24 cellular contexts compared by ENCODE assay signal in genomic region chr6:130890531-130890950, GRCh38.
A peak's percentile ranks its signal among the peaks of the same experiment; 100 is the strongest.
DNase-seq lines count a peak whose midpoint lies in the region; ATAC-seq and TF ChIP-seq lines count a peak whose summit lies in the region.
"Had no signal": no experiment of that assay in that cellular context is flagged by ENCODE, and none has a peak within 500 bp of the region (broad histone marks: within the 10 kb centered on the region; RNA-seq: fewer than 3 reads in every experiment).

No MANE protein-coding gene starts in this region.

- no peaks in the 10 kb centered on the region for H3K9me3 ChIP-seq in mesenchymal stem cell (ENCODE audit: control insufficient read depth, low read length)
- H3K9me3 ChIP-seq: lower lobe of right lung, sigmoid colon, stomach had no signal

- no peaks in the 10 kb centered on the region for H3K27me3 Mint-ChIP-seq in HFFc6 (ENCODE audit: insufficient read depth)
- H3K27me3 Mint-ChIP-seq in activated CD8-positive, alpha-beta T cell treated with anti-CD3 and anti-CD28 coated beads for 36 hours: no peaks in the 10 kb centered on the region
- H3K27me3 Mint-ChIP-seq in T-cell: no peaks in the 10 kb centered on the region
- H3K27me3 Mint-ChIP-seq: activated CD4-positive, alpha-beta T cell treated with anti-CD3 and anti-CD28 coated beads for 36 hours; activated T-helper 17 cell treated with anti-CD3 and anti-CD28 coated beads, Interleukin-2, amount 50 U/mL, for 72 hours; type B pancreatic cell had no signal

- H3K4me3 ChIP-seq in ACC112 (ENCODE audit: low read depth, low read length) (no peak overlapping the region), choroid plexus epithelial cell (ENCODE audit: low read depth, low read length) (no peak overlapping the region), mesenchymal stem cell (ENCODE audit: insufficient read depth in 1 of 2, low read depth in 1 of 2, low read length in 2 of 2) (no peak overlapping the region)
- H3K4me3 ChIP-seq: cardiac muscle cell, lower lobe of right lung, sigmoid colon, stomach had no signal

- no peak overlapping the region for H3K4me2 ChIP-seq in mesenchymal stem cell (ENCODE audit: low read length, poor library complexity, severe bottlenecking)
- H3K4me2 ChIP-seq: KMS-11 had no signal

- H3K36me3 Mint-ChIP-seq in HFFc6 (ENCODE audit: low read depth) (no peaks in the 10 kb centered on the region), T-cell (peaks cover 9% of the 10 kb centered on the region)
- H3K36me3 Mint-ChIP-seq in activated CD8-positive, alpha-beta T cell treated with anti-CD3 and anti-CD28 coated beads for 36 hours (ENCODE audit: low read depth): peaks cover 3% of the 10 kb centered on the region

- H2BK5ac ChIP-seq in mesenchymal stem cell (ENCODE audit: low read depth, low read length, poor library complexity, severe bottlenecking): no peak overlapping the region

- H3K27me3 ChIP-seq in ACC112 (ENCODE audit: insufficient read depth, low read length) (no peaks in the 10 kb centered on the region), mesenchymal stem cell (ENCODE audit: control insufficient read depth in 1 of 2, insufficient read depth in 1 of 2, low read length in 2 of 2) (no peaks in the 10 kb centered on the region)
- H3K27me3 ChIP-seq: cardiac muscle cell, sigmoid colon, stomach had no signal

- H2AFZ ChIP-seq in ACC112 (ENCODE audit: low read length, unreplicated experiment) (no peak overlapping the region), mesenchymal stem cell (ENCODE audit: low read depth, low read length) (no peak overlapping the region)

- no peaks in the 10 kb centered on the region for H3K9me3 Mint-ChIP-seq in HFFc6
- H3K9me3 Mint-ChIP-seq in activated CD8-positive, alpha-beta T cell treated with anti-CD3 and anti-CD28 coated beads for 36 hours: no peaks in the 10 kb centered on the region
- no peaks in the 10 kb centered on the region for H3K9me3 Mint-ChIP-seq in T-cell
- H3K9me3 Mint-ChIP-seq: activated T-helper 17 cell treated with anti-CD3 and anti-CD28 coated beads, Interleukin-2, amount 50 U/mL, for 72 hours; CD14-positive monocyte; type B pancreatic cell had no signal

- H2BK12ac ChIP-seq in mesenchymal stem cell (ENCODE audit: low read length in 2 of 2): no peak overlapping the region

- no peak for ATAC-seq in activated CD8-positive, alpha-beta T cell treated with anti-CD3 and anti-CD28 coated beads for 36 hours
- ATAC-seq in T-cell (replicated peaks in 1 of 4): no peak
- ATAC-seq: activated CD4-positive, alpha-beta T cell treated with anti-CD3 and anti-CD28 coated beads for 36 hours; activated T-helper 17 cell treated with anti-CD3 and anti-CD28 coated beads, Interleukin-2, amount 50 U/mL, for 72 hours; lower lobe of right lung had no signal

- TF ChIP-seq CTCF in HFFc6 (IDR thresholded peaks at IDR 0.05) (no peak), choroid plexus epithelial cell (conservative IDR thresholded peaks at IDR 0.05; ENCODE audit: low read depth, low read length) (no peak)
- no peak for TF ChIP-seq CTCF in activated CD8-positive, alpha-beta T cell treated with anti-CD3 and anti-CD28 coated beads for 36 hours (IDR thresholded peaks at IDR 0.05)

- H3K4me1 Mint-ChIP-seq in HFFc6 (ENCODE audit: low read depth) (peaks cover 12% of the 10 kb centered on the region), T-cell (no peaks in the 10 kb centered on the region)
- no peaks in the 10 kb centered on the region for H3K4me1 Mint-ChIP-seq in activated CD8-positive, alpha-beta T cell treated with anti-CD3 and anti-CD28 coated beads for 36 hours (ENCODE audit: low read depth)
- H3K4me1 Mint-ChIP-seq: activated CD4-positive, alpha-beta T cell treated with anti-CD3 and anti-CD28 coated beads for 36 hours had no signal

- H3K4me1 ChIP-seq in ACC112 (ENCODE audit: control insufficient read depth, insufficient read depth, low read length, unreplicated experiment): peaks cover 12% of the 10 kb centered on the region
- H3K4me1 ChIP-seq in mesenchymal stem cell (ENCODE audit: control insufficient read depth, insufficient read depth, low read depth, low read length): peaks cover 2% of the 10 kb centered on the region
- H3K4me1 ChIP-seq: lower lobe of right lung, stomach had no signal

- no peak overlapping the region for H2BK15ac ChIP-seq in mesenchymal stem cell (ENCODE audit: low read depth, poor library complexity, severe bottlenecking)

- H3K79me2 ChIP-seq in ACC112 (ENCODE audit: control insufficient read depth, insufficient read depth, low read length, unreplicated experiment): no peaks in the 10 kb centered on the region

- POLR2A ChIA-PET in activated CD8-positive, alpha-beta T cell treated with anti-CD3 and anti-CD28 coated beads for 36 hours (lab: Charles Lee): no interaction called here
- POLR2A ChIA-PET in T-cell (lab: Charles Lee): interaction anchor here (0.6 to 0.7 kb wide), 4 partner anchors 99 to 449 kb away, joined by 3 to 9 read pairs (median 3); no protein-coding TSS in a partner anchor

- no peak overlapping the region for H4K91ac ChIP-seq in mesenchymal stem cell (ENCODE audit: low read length)

- H3K36me3 ChIP-seq in ACC112 (ENCODE audit: insufficient read depth, low read length) (peaks cover 14% of the 10 kb centered on the region), mesenchymal stem cell (ENCODE audit: control insufficient read depth in 1 of 2, insufficient read depth in 2 of 2, low read depth in 1 of 2, low read length in 2 of 2) (peaks cover 0 to 24% of the 10 kb centered on the region in 2 experiments)

- H3K18ac ChIP-seq in mesenchymal stem cell (ENCODE audit: low read depth in 1 of 2, low read length in 2 of 2): no peak overlapping the region

- H3K4ac ChIP-seq in mesenchymal stem cell (ENCODE audit: low read depth in 1 of 2, low read length in 2 of 2): no peak overlapping the region

- 0% methylated on average over 1 of the region's 1 CpG for WGBS in mesenchymal stem cell

- CTCF ChIA-PET in activated CD8-positive, alpha-beta T cell treated with anti-CD3 and anti-CD28 coated beads for 36 hours (lab: Charles Lee): interaction anchor here (0.7 to 2.4 kb wide), 3 partner anchors 226 to 706 kb away, joined by 3 to 18 read pairs (median 3); no protein-coding TSS in a partner anchor
- CTCF ChIA-PET in T-cell (lab: Charles Lee): interaction anchor here (0.5 to 1.6 kb wide), 12 partner anchors 10 to 696 kb away, joined by 3 to 6 read pairs (median 4); no protein-coding TSS in a partner anchor

- peak overlapping the region; percentile 54 for H3K27ac ChIP-seq in ACC112 (ENCODE audit: low read depth, low read length)
- no peak overlapping the region for H3K27ac ChIP-seq in mesenchymal stem cell (ENCODE audit: low read length, poor library complexity, severe bottlenecking)
- H3K27ac ChIP-seq: cardiac muscle cell, KMS-11, lower lobe of right lung, sigmoid colon had no signal

- no peak overlapping the region for H3K4me3 Mint-ChIP-seq in HFFc6
- H3K4me3 Mint-ChIP-seq in activated CD8-positive, alpha-beta T cell treated with anti-CD3 and anti-CD28 coated beads for 36 hours: no peak overlapping the region
- H3K4me3 Mint-ChIP-seq in T-cell: no peak overlapping the region
- H3K4me3 Mint-ChIP-seq: activated CD4-positive, alpha-beta T cell treated with anti-CD3 and anti-CD28 coated beads for 36 hours; activated T-helper 17 cell treated with anti-CD3 and anti-CD28 coated beads, Interleukin-2, amount 50 U/mL, for 72 hours; CD14-positive monocyte; type B pancreatic cell had no signal

- no peak overlapping the region for H3K9ac ChIP-seq in mesenchymal stem cell (ENCODE audit: low read length)
- H3K9ac ChIP-seq: KMS-11 had no signal

- no peak overlapping the region for H4K8ac ChIP-seq in mesenchymal stem cell (ENCODE audit: low read length)

- H2AK5ac ChIP-seq in mesenchymal stem cell (ENCODE audit: low read length, severe bottlenecking): no peak overlapping the region

- H3K23ac ChIP-seq in mesenchymal stem cell (ENCODE audit: low read length in 2 of 2): no peak overlapping the region

- H3K79me1 ChIP-seq in mesenchymal stem cell (replicated peaks; ENCODE audit: low read length, poor library complexity, severe bottlenecking): peaks cover 1% of the 10 kb centered on the region

- DNase-seq in HFFc6 (peak; percentile 30), choroid plexus epithelial cell (ENCODE audit: low read depth) (peak; percentile 60), mesenchymal stem cell (peak; percentile 48), retina (no peak), OCI-M2 (lab: John Stamatoyannopoulos, UW; ENCODE audit: unreplicated experiment) (no peak), T-cell (no peak)
- no peak for DNase-seq in activated CD8-positive, alpha-beta T cell treated with anti-CD3 and anti-CD28 coated beads for 36 hours
- DNase-seq: 8988T; activated CD4-positive, alpha-beta T cell treated with anti-CD3 and anti-CD28 coated beads for 36 hours; DMS 273 treated with DMSO at 0.1 percent for 48 hours; erythroblast; lower lobe of right lung; NCI-H1105; NK-92 treated with Interleukin-12 subunit alpha and Interleukin-12 subunit beta, amount 100 ng/mL, for 24 hours; RPMI8226; sigmoid colon; stimulated activated CD4-positive, alpha-beta T cell treated with anti-CD3 and anti-CD28 coated beads, Interleukin-2, amount 100 ng/mL, for 24 hours; stomach had no signal

- H3K27ac Mint-ChIP-seq in HFFc6 (no peak overlapping the region), T-cell (no peak overlapping the region)
- no peak overlapping the region for H3K27ac Mint-ChIP-seq in activated CD8-positive, alpha-beta T cell treated with anti-CD3 and anti-CD28 coated beads for 36 hours
- H3K27ac Mint-ChIP-seq: activated CD4-positive, alpha-beta T cell treated with anti-CD3 and anti-CD28 coated beads for 36 hours; activated T-helper 17 cell treated with anti-CD3 and anti-CD28 coated beads, Interleukin-2, amount 50 U/mL, for 72 hours; type B pancreatic cell had no signal

- intact Hi-C loops in activated CD8-positive, alpha-beta T cell treated with anti-CD3 and anti-CD28 coated beads for 36 hours (cut with micrococcal nuclease): no loop called here

- H2BK120ac ChIP-seq in mesenchymal stem cell (ENCODE audit: low read depth, low read length): no peak overlapping the region

- H3K14ac ChIP-seq in mesenchymal stem cell (ENCODE audit: low read length in 2 of 2): no peak overlapping the region

Comparison
In these comparisons a context has a peak if more than half of its experiments do, and no peak if none do; other contexts are left out.
1. DNase-seq: peak in HFFc6 (single experiment), choroid plexus epithelial cell (single experiment) and mesenchymal stem cell (single experiment); none in activated CD8-positive, alpha-beta T cell treated with anti-CD3 and anti-CD28 coated beads for 36 hours (single experiment), retina (single experiment), OCI-M2 (single experiment) and T-cell (0 of 34).